1 cellular context compared by ENCODE assay signal in genomic region chr2:109447811-109448210, GRCh38.
TF ChIP-seq lines count a peak whose summit lies in the region.

No MANE protein-coding gene starts in this region.

TF ChIP-seq in WTC11, 78 proteins besides CTCF, POLR2A, EP300 and RAD21 (continued from another document):
- TF ChIP-seq, protein P1, sequence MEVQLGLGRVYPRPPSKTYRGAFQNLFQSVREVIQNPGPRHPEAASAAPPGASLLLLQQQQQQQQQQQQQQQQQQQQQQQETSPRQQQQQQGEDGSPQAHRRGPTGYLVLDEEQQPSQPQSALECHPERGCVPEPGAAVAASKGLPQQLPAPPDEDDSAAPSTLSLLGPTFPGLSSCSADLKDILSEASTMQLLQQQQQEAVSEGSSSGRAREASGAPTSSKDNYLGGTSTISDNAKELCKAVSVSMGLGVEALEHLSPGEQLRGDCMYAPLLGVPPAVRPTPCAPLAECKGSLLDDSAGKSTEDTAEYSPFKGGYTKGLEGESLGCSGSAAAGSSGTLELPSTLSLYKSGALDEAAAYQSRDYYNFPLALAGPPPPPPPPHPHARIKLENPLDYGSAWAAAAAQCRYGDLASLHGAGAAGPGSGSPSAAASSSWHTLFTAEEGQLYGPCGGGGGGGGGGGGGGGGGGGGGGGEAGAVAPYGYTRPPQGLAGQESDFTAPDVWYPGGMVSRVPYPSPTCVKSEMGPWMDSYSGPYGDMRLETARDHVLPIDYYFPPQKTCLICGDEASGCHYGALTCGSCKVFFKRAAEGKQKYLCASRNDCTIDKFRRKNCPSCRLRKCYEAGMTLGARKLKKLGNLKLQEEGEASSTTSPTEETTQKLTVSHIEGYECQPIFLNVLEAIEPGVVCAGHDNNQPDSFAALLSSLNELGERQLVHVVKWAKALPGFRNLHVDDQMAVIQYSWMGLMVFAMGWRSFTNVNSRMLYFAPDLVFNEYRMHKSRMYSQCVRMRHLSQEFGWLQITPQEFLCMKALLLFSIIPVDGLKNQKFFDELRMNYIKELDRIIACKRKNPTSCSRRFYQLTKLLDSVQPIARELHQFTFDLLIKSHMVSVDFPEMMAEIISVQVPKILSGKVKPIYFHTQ (CRISPR knock-in tag; IDR thresholded peaks at IDR 0.05) = no peak
- TF ChIP-seq PRRX2 (CRISPR knock-in tag; IDR thresholded peaks at IDR 0.05) = no peak
- no peak for TF ChIP-seq ZNF219 (CRISPR knock-in tag; IDR thresholded peaks at IDR 0.05; ENCODE audit: borderline replicate concordance)
- no peak for TF ChIP-seq RORB (CRISPR knock-in tag; IDR thresholded peaks at IDR 0.05)
- TF ChIP-seq TP53 (CRISPR knock-in tag; IDR thresholded peaks at IDR 0.05) = no peak
- no peak for TF ChIP-seq CREM (CRISPR knock-in tag; IDR thresholded peaks at IDR 0.05)
- no peak for TF ChIP-seq USF2 (CRISPR knock-in tag; IDR thresholded peaks at IDR 0.05)
- TF ChIP-seq CDX4 (CRISPR knock-in tag; IDR thresholded peaks at IDR 0.05; ENCODE audit: borderline replicate concordance) = no peak
- no peak for TF ChIP-seq NFYB (CRISPR knock-in tag; conservative IDR thresholded peaks at IDR 0.05; ENCODE audit: low read depth)
- no peak for TF ChIP-seq PRDM15 (CRISPR knock-in tag; IDR thresholded peaks at IDR 0.05)
- TF ChIP-seq MXD4 (CRISPR knock-in tag; IDR thresholded peaks at IDR 0.05; ENCODE audit: borderline replicate concordance) = no peak
- TF ChIP-seq PREB (CRISPR knock-in tag; IDR thresholded peaks at IDR 0.05; ENCODE audit: borderline replicate concordance) = no peak
- no peak for TF ChIP-seq CREB1 (CRISPR knock-in tag; IDR thresholded peaks at IDR 0.05)
- no peak for TF ChIP-seq ESRRA (CRISPR knock-in tag; IDR thresholded peaks at IDR 0.05; ENCODE audit: borderline replicate concordance)
- TF ChIP-seq ZNF232 (CRISPR knock-in tag; IDR thresholded peaks at IDR 0.05) = no peak
